Comparison of ENCODE assay signal across 9 cellular contexts in the genomic region with DNA sequence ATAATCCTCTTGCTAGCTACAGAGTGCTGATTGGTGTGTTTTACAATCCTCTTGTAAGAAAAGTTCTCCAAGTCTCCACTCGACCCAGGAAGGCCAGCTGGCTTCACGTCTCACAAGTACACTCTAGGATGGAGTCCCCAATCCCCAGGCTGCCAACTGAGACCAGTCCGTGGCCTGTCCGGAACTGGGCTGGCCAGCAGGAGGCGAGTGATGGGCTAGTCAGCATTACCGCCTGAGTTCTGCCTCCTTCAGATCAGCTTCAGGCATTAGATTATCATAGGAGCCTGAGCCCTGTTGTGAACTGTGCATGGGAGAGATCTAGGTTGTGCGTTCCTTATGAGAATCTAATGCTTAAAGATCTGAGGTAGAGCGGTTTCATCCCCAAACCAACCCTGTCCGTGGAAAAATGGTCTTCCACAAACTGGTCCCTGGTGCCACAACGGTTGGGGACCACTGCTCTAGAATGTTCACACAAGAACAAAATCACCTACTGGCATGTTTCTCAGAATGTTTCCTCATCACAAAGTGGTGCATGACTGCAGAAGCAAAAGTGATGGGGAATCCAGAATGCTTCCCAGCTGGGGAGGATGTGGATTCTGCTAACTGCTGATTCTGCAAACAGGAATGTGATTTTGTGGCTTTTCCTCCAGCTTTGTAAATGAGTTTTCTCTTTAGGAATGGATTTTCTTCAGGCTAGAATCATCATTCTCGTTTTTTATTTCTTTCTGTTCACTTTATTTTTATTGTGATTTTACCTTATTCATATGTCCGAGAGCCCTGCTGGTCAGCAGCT. TPM values are rescaled to one million over a fixed set of nuclear protein-coding genes. Genes with fewer than 3 reads are reported as not detected.
DNase-seq lines count a peak whose midpoint lies in the region; FAIRE-seq and TF ChIP-seq lines count a peak whose summit lies in the region.
"Had no signal": no experiment of that assay in that cellular context is flagged by ENCODE, and none has a peak within 500 bp of the region (broad histone marks: within the 10 kb centered on the region; RNA-seq: fewer than 3 reads in every experiment).

No MANE protein-coding gene starts in this region.

- H3K9me3 Mint-ChIP-seq in osteocyte (ENCODE audit: unreplicated experiment) = peaks cover 3% of the 10 kb centered on the region

- peaks cover 82% of the 10 kb centered on the region for H3K4me1 Mint-ChIP-seq in osteocyte (ENCODE audit: unreplicated experiment)

- no peak for TF ChIP-seq CTCF in osteocyte (IDR thresholded peaks at IDR 0.05)

- peak overlapping the region; percentile 90 for H3K27ac Mint-ChIP-seq in osteocyte (ENCODE audit: unreplicated experiment)

- FAIRE-seq in RCC 7860 (lab: Jason Lieb, UNC) = peak; percentile 76
- FAIRE-seq: endothelial cell of umbilical vein had no signal

- H3K36me3 Mint-ChIP-seq in osteocyte (ENCODE audit: unreplicated experiment) = peaks cover 18% of the 10 kb centered on the region

- DNase-seq in EL (peak; percentile 91), RCC 7860 (ENCODE audit: low spot score) (peak; percentile 61), dedifferentiated amniotic fluid mesenchymal stem cell (ENCODE audit: extremely low spot score) (peak; percentile 74), osteocyte (ENCODE audit: extremely low spot score, unreplicated experiment) (no peak), epidermal melanocyte (ENCODE audit: insufficient read length, low spot score) (no peak), globus pallidus (ENCODE audit: low spot score) (no peak), NCI-H1105 (lab: John Stamatoyannopoulos, UW) (no peak)
- DNase-seq: NCI-H146 had no signal

- no peaks in the 10 kb centered on the region for H3K27me3 Mint-ChIP-seq in osteocyte (ENCODE audit: unreplicated experiment)

- no peak overlapping the region for H3K4me3 Mint-ChIP-seq in osteocyte (ENCODE audit: unreplicated experiment)

RNA-seq across cellular contexts. Expression of a gene that starts 40.9 kb away (rescaled TPM):
- total RNA-seq in osteocyte = 460 and 476 TPM in 2 replicates

Comparison
In these comparisons a context has a peak if more than half of its experiments do, and no peak if none do; other contexts are left out.
1. DNase-seq: peak in EL (single experiment), RCC 7860 (single experiment) and dedifferentiated amniotic fluid mesenchymal stem cell (single experiment); none in osteocyte (single experiment), epidermal melanocyte (single experiment), globus pallidus (single experiment) and NCI-H1105 (single experiment).